11 cellular contexts compared by ENCODE assay signal in the genomic region with DNA sequence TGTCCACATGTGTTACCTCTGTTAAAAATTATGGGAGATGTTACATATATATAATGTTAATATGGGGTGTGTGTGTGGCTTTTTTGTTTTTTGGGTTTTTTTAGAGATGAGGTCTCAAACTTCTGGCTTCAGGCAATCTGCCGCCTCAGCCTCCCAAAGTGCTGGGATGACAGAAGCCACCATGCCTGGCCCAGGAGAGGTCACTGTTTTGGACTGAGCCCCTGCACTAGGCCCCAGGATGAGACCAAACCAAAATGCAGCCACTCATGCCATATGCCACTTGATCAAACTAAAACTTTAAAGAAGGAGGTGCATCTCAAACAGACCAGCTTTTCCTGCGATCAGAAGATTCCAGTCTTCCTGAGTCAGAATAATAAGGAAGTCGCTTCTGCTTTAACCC.
"Had no signal": no experiment of that assay in that cellular context is flagged by ENCODE, and none has a peak within 500 bp of the region (broad histone marks: within the 10 kb centered on the region; RNA-seq: fewer than 3 reads in every experiment).

No MANE protein-coding gene starts in this region.

- DNase-seq: activated CD4-positive, alpha-beta T cell treated with anti-CD3 and anti-CD28 coated beads for 1 hour; activated CD4-positive, alpha-beta T cell treated with anti-CD3 and anti-CD28 coated beads, Interleukin-2, amount 50 U/mL, for 48 hours; activated naive CD4-positive, alpha-beta T cell treated with anti-CD3 and anti-CD28 coated beads for 36 hours; dermis blood vessel endothelial cell; left colon; pancreas; transverse colon had no signal

- H3K27me3 ChIP-seq: adrenal gland, neural progenitor cell, pancreas, transverse colon had no signal

- H3K27ac ChIP-seq: adrenal gland, neural progenitor cell, pancreas, transverse colon had no signal

- ATAC-seq: activated T-helper 17 cell treated with anti-CD3 and anti-CD28 coated beads, Interleukin-2, amount 50 U/mL, for 72 hours; left colon; pancreas; stimulated activated effector memory CD8-positive, alpha-beta T cell treated with anti-CD3 and anti-CD28 coated beads, Interleukin-12 subunit alpha, Interleukin-12 subunit beta, amount 100 ng/mL, for 72 hours had no signal

- H3K27me3 Mint-ChIP-seq: activated T-helper 17 cell treated with anti-CD3 and anti-CD28 coated beads, Interleukin-2, amount 50 U/mL, for 72 hours had no signal

- H3K9ac ChIP-seq: neural progenitor cell had no signal

- H3K27ac Mint-ChIP-seq: activated naive CD4-positive, alpha-beta T cell treated with anti-CD3 and anti-CD28 coated beads for 36 hours; neural progenitor cell; stimulated activated effector memory CD8-positive, alpha-beta T cell treated with anti-CD3 and anti-CD28 coated beads, Interleukin-12 subunit alpha, Interleukin-12 subunit beta, amount 100 ng/mL, for 72 hours had no signal

- H3K9me3 ChIP-seq: adrenal gland, pancreas, transverse colon had no signal

- H3K4me3 ChIP-seq: adrenal gland, neural progenitor cell, pancreas had no signal
